Comparison of ENCODE assay signal across 8 cellular contexts in genomic region chr19:36008336-36008978, GRCh38.
A peak's percentile ranks its signal among the peaks of the same experiment; 100 is the strongest.
DNase-seq lines count a peak whose midpoint lies in the region; ATAC-seq and TF ChIP-seq lines count a peak whose summit lies in the region.

A gene with protein sequence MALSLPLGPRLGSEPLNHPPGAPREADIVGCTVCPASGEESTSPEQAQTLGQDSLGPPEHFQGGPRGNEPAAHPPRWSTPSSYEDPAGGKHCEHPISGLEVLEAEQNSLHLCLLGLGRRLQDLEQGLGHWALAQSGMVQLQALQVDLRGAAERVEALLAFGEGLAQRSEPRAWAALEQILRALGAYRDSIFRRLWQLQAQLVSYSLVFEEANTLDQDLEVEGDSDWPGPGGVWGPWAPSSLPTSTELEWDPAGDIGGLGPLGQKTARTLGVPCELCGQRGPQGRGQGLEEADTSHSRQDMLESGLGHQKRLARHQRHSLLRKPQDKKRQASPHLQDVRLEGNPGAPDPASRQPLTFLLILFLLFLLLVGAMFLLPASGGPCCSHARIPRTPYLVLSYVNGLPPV (minus strand): TSS chr19:36008813. CDS start chr19:36008681, 132 bp downstream.

- H3K9ac ChIP-seq in mucosa of stomach (ENCODE audit: low read length), result peak within 1 kb of the TSS; percentile 64

- DNase-seq in NCI-H1105 (lab: John Stamatoyannopoulos, UW) (peak; percentile 17), choroid plexus epithelial cell (ENCODE audit: low read depth) (no peak), AG20443 (ENCODE audit: low spot score) (no peak), GF-D8 (lab: John Stamatoyannopoulos, UW) (no peak)

- H3K36me3 ChIP-seq in mucosa of stomach (ENCODE audit: control insufficient read depth, insufficient read depth, low read length), result no peaks in the 10 kb centered on the region

- ATAC-seq in GM18502 (IDR thresholded peaks at IDR 0.05; ENCODE audit: poor library complexity, unreplicated experiment) (no peak), HG02642 (IDR thresholded peaks at IDR 0.05; ENCODE audit: poor library complexity, unreplicated experiment) (no peak)

- peak within 1 kb of the TSS; percentile 93 for H3K27ac ChIP-seq in C4-2B

- TF ChIP-seq CTCF in C4-2B (conservative IDR thresholded peaks at IDR 0.05) (no peak), choroid plexus epithelial cell (conservative IDR thresholded peaks at IDR 0.05; ENCODE audit: low read depth, low read length) (no peak)

- H3K9me3 ChIP-seq in mucosa of stomach (ENCODE audit: control insufficient read depth, low read length), result no peaks in the 10 kb centered on the region

- peaks cover 23% of the 10 kb centered on the region for H3K4me1 ChIP-seq in mucosa of stomach (ENCODE audit: control insufficient read depth, insufficient read depth, low read length)

- no peaks in the 10 kb centered on the region for H3K27me3 ChIP-seq in mucosa of stomach (ENCODE audit: control insufficient read depth, insufficient read depth, low read length)

- peak within 1 kb of the TSS; percentile 50 for H3K4me3 ChIP-seq in choroid plexus epithelial cell (ENCODE audit: low read depth, low read length)
- H3K4me3 ChIP-seq in mucosa of stomach (ENCODE audit: low read length), result peak within 1 kb of the TSS; percentile 46
